ENCODE assay signal across 15 cellular contexts in genomic region chr1:227298532-227299174, GRCh38. TPM values are rescaled to one million over a fixed set of nuclear protein-coding genes. Genes with fewer than 3 reads are reported as not detected.
DNase-seq lines count a peak whose midpoint lies in the region; ATAC-seq and TF ChIP-seq lines count a peak whose summit lies in the region.
"Had no signal": no experiment of that assay in that cellular context is flagged by ENCODE, and none has a peak within 500 bp of the region (broad histone marks: within the 10 kb centered on the region; RNA-seq: fewer than 3 reads in every experiment).

No MANE protein-coding gene starts in this region.

- intact Hi-C loops in body of pancreas (cut with DNase I) = no loop called here
- intact Hi-C loops in tibial artery (cut with DNase I; ENCODE audit: low total_unique reads) = no loop called here

- no peaks in the 10 kb centered on the region for H3K36me3 ChIP-seq in body of pancreas (replicated peaks in 1 of 2; ENCODE audit: insufficient read depth in 1 of 2, low read depth in 2 of 2)
- H3K36me3 ChIP-seq in tibial artery = no peaks in the 10 kb centered on the region

- 74 to 76% methylated on average over 2 of the region's 2 CpGs for WGBS in body of pancreas, 2 donors

- TF ChIP-seq CTCF in body of pancreas (IDR thresholded peaks at IDR 0.05) = no peak
- no peak for TF ChIP-seq CTCF in tibial artery (IDR thresholded peaks at IDR 0.05)
- TF ChIP-seq CTCF in omental fat pad (IDR thresholded peaks at IDR 0.05) = no peak

- H3K9me3 ChIP-seq in body of pancreas = no peaks in the 10 kb centered on the region
- H3K9me3 ChIP-seq in tibial artery = no peaks in the 10 kb centered on the region

- H3K4me1 ChIP-seq in body of pancreas = peaks cover 24% of the 10 kb centered on the region
- H3K4me1 ChIP-seq in tibial artery = peaks cover 0 to 21% (median 11%) of the 10 kb centered on the region in 4 donors

- ATAC-seq in body of pancreas (peak; percentile 9), omental fat pad (ENCODE audit: low FRiP score) (no peak)

- no peak overlapping the region for H3K4me3 ChIP-seq in body of pancreas
- no peak overlapping the region for H3K4me3 ChIP-seq in tibial artery

- DNase-seq in DMS 273 (lab: John Stamatoyannopoulos, UW; ENCODE audit: unreplicated experiment) (peak; percentile 21), DMS 273 treated with DMSO at 0.1 percent for 48 hours (lab: John Stamatoyannopoulos, UW) (no peak), body of pancreas (no peak), inferior parietal cortex (ENCODE audit: extremely low spot score) (peak; percentile 47), tibial artery (no peak), omental fat pad (ENCODE audit: low spot score) (no peak), AG08396 (ENCODE audit: low spot score) (no peak)
- no peak for DNase-seq in activated CD4-positive, alpha-beta T cell treated with anti-CD3 and anti-CD28 coated beads for 1 hour
- DNase-seq: activated CD4-positive, alpha-beta T cell treated with anti-CD3 and anti-CD28 coated beads, Interleukin-2, amount 50 U/mL, for 1 hour; activated gamma-delta T cell; KBM-7; NCI-H2029 treated with DMSO at 0.1 percent for 48 hours; stimulated activated CD4-positive, alpha-beta T cell treated with anti-CD3 and anti-CD28 coated beads, Interleukin-4, amount 100 ng/mL, for 4 hours; substantia nigra had no signal

- no peak for TF ChIP-seq POLR2A in body of pancreas (IDR thresholded peaks at IDR 0.05)

- H3K27ac ChIP-seq in body of pancreas = peak overlapping the region in 3 of 4 donors; percentile 51 to 78 (median 76)
- peak overlapping the region; percentile 36 to 46 for H3K27ac ChIP-seq in tibial artery
- H3K27ac ChIP-seq: 22Rv1 had no signal

- H3K27me3 ChIP-seq in body of pancreas (no peaks in the 10 kb centered on the region), tibial artery (no peaks in the 10 kb centered on the region)

RNA-seq across cellular contexts. Expression of gene CDC42BPA, which starts 19.6 kb away (rescaled TPM):
- total RNA-seq in body of pancreas = 10 to 100 TPM; 35.9 to 37.6 TPM
- total RNA-seq in omental fat pad = 10 to 100 TPM; 33.3 to 92.7 (median 39.9) TPM

Comparison
In these comparisons a context has a peak if more than half of its experiments do, and no peak if none do; other contexts are left out.
1. DNase-seq: peak in DMS 273 (single experiment) and inferior parietal cortex (single experiment); none in DMS 273 treated with DMSO at 0.1 percent for 48 hours (single experiment), body of pancreas (0 of 4), tibial artery (0 of 2), activated CD4-positive, alpha-beta T cell treated with anti-CD3 and anti-CD28 coated beads for 1 hour (single experiment), omental fat pad (single experiment) and AG08396 (single experiment).